ENCODE assay signal across 24 cellular contexts in genomic region chr18:32915526-32915925, GRCh38.
"Had no signal": no experiment of that assay in that cellular context is flagged by ENCODE, and none has a peak within 500 bp of the region (broad histone marks: within the 10 kb centered on the region; RNA-seq: fewer than 3 reads in every experiment).

No MANE protein-coding gene starts in this region.

- DNase-seq: hippocampal formation; immature natural killer cell; islet precursor cell; left ventricle myocardium inferior; mesendoderm; naive B cell; natural killer cell; nephron progenitor cell; ovary; right lobe of liver; stimulated activated CD4-positive, alpha-beta T cell treated with anti-CD3 and anti-CD28 coated beads, Interleukin-12 subunit alpha, Interleukin-12 subunit beta, amount 100 ng/mL, for 4 hours; stimulated activated CD4-positive, alpha-beta T cell treated with anti-CD3 and anti-CD28 coated beads, Interleukin-15, amount 100 ng/mL, for 24 hours; stimulated activated CD4-positive, alpha-beta T cell treated with anti-CD3 and anti-CD28 coated beads, Interleukin-2, amount 100 ng/mL, for 24 hours; stimulated activated CD4-positive, alpha-beta T cell treated with anti-CD3 and anti-CD28 coated beads, Interleukin-4, amount 100 ng/mL, for 1 hour; stimulated activated naive CD4-positive, alpha-beta T cell; tibial artery; trophoblast cell; uterus had no signal

- ATAC-seq: natural killer cell; right lobe of liver; stimulated activated effector memory CD8-positive, alpha-beta T cell treated with anti-CD3 and anti-CD28 coated beads, Interleukin-12 subunit alpha, Interleukin-12 subunit beta, amount 100 ng/mL, for 72 hours had no signal

- H3K9me3 ChIP-seq: left ventricle myocardium inferior, ovary, right atrium auricular region, right lobe of liver, suprapubic skin, thoracic aorta, tibial artery, uterus had no signal

- H3K27me3 ChIP-seq: ovary, right atrium auricular region, right lobe of liver, suprapubic skin, tibial artery, uterus had no signal

- H3K36me3 ChIP-seq: left ventricle myocardium inferior, ovary, right atrium auricular region, right lobe of liver, suprapubic skin, thoracic aorta, tibial artery, uterus had no signal

- H3K27ac ChIP-seq: left ventricle myocardium inferior, ovary, right atrium auricular region, right lobe of liver, skin epidermis, suprapubic skin, thoracic aorta, tibial artery, uterus had no signal

- H3K4me3 ChIP-seq: left ventricle myocardium inferior, lung, ovary, right atrium auricular region, right lobe of liver, skin epidermis, suprapubic skin, thoracic aorta, tibial artery, uterus had no signal

- H3K4me1 ChIP-seq: left ventricle myocardium inferior, right atrium auricular region, right lobe of liver, suprapubic skin, tibial artery, uterus had no signal
